ENCODE assay signal across 8 cellular contexts in the genomic region with DNA sequence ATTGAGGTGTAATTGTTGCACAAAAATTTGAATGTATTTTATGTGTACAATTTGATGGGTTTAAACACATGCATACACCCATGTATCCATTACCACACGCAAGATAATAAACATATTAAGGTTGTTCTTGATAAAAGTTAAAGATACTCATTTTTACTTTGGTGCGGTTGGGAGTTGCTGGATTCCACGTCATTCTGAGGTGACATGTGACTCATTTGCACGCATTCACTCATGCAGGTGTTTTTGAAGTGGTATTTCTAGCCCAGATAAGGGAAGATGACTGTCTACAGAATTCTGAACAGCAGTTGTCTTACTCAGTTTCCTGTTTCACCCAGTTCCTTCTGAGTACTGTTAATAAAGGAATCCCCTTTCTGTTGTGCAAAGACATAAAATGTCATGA.
DNase-seq lines count a peak whose midpoint lies in the region; ATAC-seq, FAIRE-seq and TF ChIP-seq lines count a peak whose summit lies in the region.

No MANE protein-coding gene starts in this region.

- DNase-seq in GM13976 (ENCODE audit: low spot score) (peak; percentile 6), kidney tubule cell (ENCODE audit: low spot score) (peak; percentile 68), NOMO-1 treated with DMSO at 0.1 percent for 48 hours (lab: John Stamatoyannopoulos, UW; ENCODE audit: unreplicated experiment) (no peak), urothelium cell line (ENCODE audit: low spot score) (no peak), NCI-H1417 (lab: John Stamatoyannopoulos, UW) (no peak), NCI-H524 treated with DMSO at 0.1 percent for 48 hours (lab: John Stamatoyannopoulos, UW) (no peak)
- peak; percentile 54 for DNase-seq in activated CD4-positive, alpha-beta T cell treated with anti-CD3 and anti-CD28 coated beads for 48 hours

- in situ Hi-C loops in GM13976 (cut with MboI; ENCODE audit: low sequenced_read_pairs, unreplicated experiment), result no loop called here

- no peak for FAIRE-seq in urothelium cell line (lab: Jason Lieb, UNC)

- ATAC-seq in HG02885 (IDR thresholded peaks at IDR 0.05; ENCODE audit: poor library complexity, unreplicated experiment), result peak; percentile 89

- no peak for TF ChIP-seq CTCF in GM13976 (IDR thresholded peaks at IDR 0.05; ENCODE audit: borderline replicate concordance, control extremely low read depth, extremely low read depth, insufficient read depth, missing control alignments)

Comparison
In these comparisons a context has a peak if more than half of its experiments do, and no peak if none do; other contexts are left out.
1. DNase-seq: peak in GM13976 (single experiment), activated CD4-positive, alpha-beta T cell treated with anti-CD3 and anti-CD28 coated beads for 48 hours (single experiment) and kidney tubule cell (single experiment); none in NOMO-1 treated with DMSO at 0.1 percent for 48 hours (single experiment), urothelium cell line (single experiment), NCI-H1417 (0 of 3) and NCI-H524 treated with DMSO at 0.1 percent for 48 hours (single experiment).